ENCODE assay signal across 8 cellular contexts in the genomic region with DNA sequence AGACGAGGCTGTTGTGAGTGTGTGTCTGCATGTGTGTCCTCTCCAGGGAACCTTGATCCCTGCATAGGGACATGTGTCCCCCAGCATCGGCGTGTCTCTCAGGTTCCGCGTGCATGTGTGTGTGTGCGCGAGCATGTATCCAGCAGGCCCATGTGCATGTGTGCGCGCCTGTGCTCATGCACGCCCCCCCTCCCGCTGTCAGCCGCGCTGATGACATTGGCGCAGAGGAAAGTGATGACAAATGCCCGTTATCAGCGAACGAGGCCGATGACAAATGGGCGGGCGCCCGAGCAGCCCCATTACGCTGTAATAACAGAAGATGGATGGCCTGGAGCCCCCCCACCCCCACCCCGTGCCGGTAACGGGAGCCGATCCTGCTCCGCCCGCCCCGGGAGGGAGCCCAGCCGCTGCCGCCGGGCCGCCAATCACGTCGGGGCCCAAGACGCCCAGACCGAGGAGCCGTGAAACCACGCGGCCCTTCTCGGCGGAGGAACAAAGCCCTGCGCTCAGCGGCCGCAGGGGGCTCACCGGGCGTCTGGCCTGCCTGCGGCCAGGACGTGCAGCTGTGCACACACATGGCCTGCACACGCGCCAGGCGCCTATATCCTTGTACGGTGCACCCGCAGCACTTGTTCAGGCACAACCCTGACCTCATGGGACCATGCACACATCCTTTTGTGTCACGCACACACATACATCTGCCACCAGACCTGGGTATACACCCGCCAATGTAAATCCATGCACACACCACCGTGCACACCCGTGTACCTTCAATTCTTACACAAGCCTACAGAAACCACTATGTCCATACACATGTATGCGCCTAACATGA. TPM values are rescaled to one million over a fixed set of nuclear protein-coding genes. Genes with fewer than 3 reads are reported as not detected.
DNase-seq lines count a peak whose midpoint lies in the region; ATAC-seq and TF ChIP-seq lines count a peak whose summit lies in the region.

No MANE protein-coding gene starts in this region.

- TF ChIP-seq POLR2A in gastrocnemius medialis (IDR thresholded peaks at IDR 0.05) = no peak

- no peaks in the 10 kb centered on the region for H3K9me3 ChIP-seq in gastrocnemius medialis

- intact Hi-C loops in gastrocnemius medialis (cut with DNase I; ENCODE audit: low total_unique reads) = no loop called here

- ATAC-seq in gastrocnemius medialis (no peak), GM21723 (IDR thresholded peaks at IDR 0.05; ENCODE audit: unreplicated experiment) (no peak), HG03196 (IDR thresholded peaks at IDR 0.05; ENCODE audit: unreplicated experiment) (no peak)

- peaks cover 11 to 18% of the 10 kb centered on the region in 2 donors for H3K4me1 ChIP-seq in gastrocnemius medialis

- peaks cover 32 to 53% (median 42%) of the 10 kb centered on the region in 3 donors for H3K27me3 ChIP-seq in gastrocnemius medialis

- no peaks in the 10 kb centered on the region for H3K36me3 ChIP-seq in gastrocnemius medialis

- H3K4me3 ChIP-seq in fibroblast of the aortic adventitia (ENCODE audit: low read depth, low read length) (peak overlapping the region; percentile 3), gastrocnemius medialis (peak overlapping the region in 3 of 4 donors; percentile 7 to 39 (median 13))

- TF ChIP-seq CTCF in fibroblast of the aortic adventitia (IDR thresholded peaks at IDR 0.05; ENCODE audit: insufficient read depth, low read length) = no peak
- no peak for TF ChIP-seq CTCF in gastrocnemius medialis (IDR thresholded peaks at IDR 0.05 in 4 of 5, conservative IDR thresholded peaks at IDR 0.05 in 1 of 5)

- DNase-seq in NCI-H2081 (lab: John Stamatoyannopoulos, UW) (peak; percentile 69 to 77), NCI-H2081 treated with DMSO at 0.1 percent for 48 hours (lab: John Stamatoyannopoulos, UW) (no peak), NCI-H510A (lab: John Stamatoyannopoulos, UW) (peak; percentile 20), fibroblast of the aortic adventitia (ENCODE audit: low read depth) (peak; percentile 15), gastrocnemius medialis (no peak), OCI-M2 (lab: John Stamatoyannopoulos, UW; ENCODE audit: unreplicated experiment) (no peak)

- in situ Hi-C loops in gastrocnemius medialis (cut with MboI; ENCODE audit: low sequenced_read_pairs in 4 of 4) = loop anchor here (10.0 to 25.0 kb wide), 4 partner anchors 254 to 352 kb away; no protein-coding TSS in a partner anchor

- no peak overlapping the region for H3K27ac ChIP-seq in gastrocnemius medialis

RNA-seq across cellular contexts. Expression of gene POLL, which starts 21.5 kb away (rescaled TPM):
- total RNA-seq in fibroblast of the aortic adventitia (ENCODE audit: low replicate concordance) (11.1 and 16.8 TPM in 2 replicates), gastrocnemius medialis (10 to 100 TPM; 15.4 to 33.1 (median 29.4) TPM)

RNA-seq across cellular contexts. Expression of gene DPCD, which starts 21.6 kb away (rescaled TPM):
- total RNA-seq in fibroblast of the aortic adventitia (ENCODE audit: low replicate concordance) = 46.3 and 76.9 TPM in 2 replicates
- total RNA-seq in gastrocnemius medialis = 10 to 100 TPM; 17.8 to 38.4 (median 22.9) TPM

Comparison
In these comparisons a context has a peak if more than half of its experiments do, and no peak if none do; other contexts are left out.
1. DNase-seq: peak in NCI-H2081 (2 of 2), NCI-H510A (single experiment) and fibroblast of the aortic adventitia (single experiment); none in NCI-H2081 treated with DMSO at 0.1 percent for 48 hours (single experiment), gastrocnemius medialis (0 of 2) and OCI-M2 (single experiment).